Comparison of ENCODE assay signal across 13 cellular contexts in genomic region chr6:2432258-2432657, GRCh38.
DNase-seq lines count a peak whose midpoint lies in the region; ATAC-seq and TF ChIP-seq lines count a peak whose summit lies in the region.
"Had no signal": no experiment of that assay in that cellular context is flagged by ENCODE, and none has a peak within 500 bp of the region (broad histone marks: within the 10 kb centered on the region; RNA-seq: fewer than 3 reads in every experiment).

No MANE protein-coding gene starts in this region.

- H3K36me3 ChIP-seq in MG63: no peaks in the 10 kb centered on the region
- H3K36me3 ChIP-seq: gastrocnemius medialis, thoracic aorta had no signal

- in situ Hi-C loops in Caki2 (cut with HindIII; ENCODE audit: low pct_unique_long_range_greater_than_20kb, low sequenced_read_pairs): loop anchor here (25.0 kb wide), 1 partner anchor 320 kb away; no protein-coding TSS in a partner anchor

- POLR2A ChIA-PET in activated CD4-positive, alpha-beta T cell treated with anti-CD3 and anti-CD28 coated beads for 36 hours (lab: Charles Lee): no interaction called here

- TF ChIP-seq CTCF in epithelial cell of esophagus (IDR thresholded peaks at IDR 0.05; ENCODE audit: insufficient read depth, low read depth, low read length, missing control alignments): no peak
- no peak for TF ChIP-seq CTCF in nephron progenitor cell (IDR thresholded peaks at IDR 0.05)

- H3K9me3 ChIP-seq in MG63: no peaks in the 10 kb centered on the region
- H3K9me3 ChIP-seq: body of pancreas, gastrocnemius medialis, thoracic aorta had no signal

- H3K4me3 Mint-ChIP-seq in nephron progenitor cell: no peak overlapping the region
- H3K4me3 Mint-ChIP-seq in activated CD4-positive, alpha-beta T cell treated with anti-CD3 and anti-CD28 coated beads for 36 hours: no peak overlapping the region

- CTCF ChIA-PET in activated CD4-positive, alpha-beta T cell treated with anti-CD3 and anti-CD28 coated beads for 36 hours (lab: Charles Lee): no interaction called here

- ATAC-seq in GM21367 (IDR thresholded peaks at IDR 0.05; ENCODE audit: unreplicated experiment) (no peak), HG02763 (IDR thresholded peaks at IDR 0.05; ENCODE audit: unreplicated experiment) (no peak)
- ATAC-seq in activated CD4-positive, alpha-beta T cell treated with anti-CD3 and anti-CD28 coated beads for 36 hours: no peak
- ATAC-seq: body of pancreas had no signal

- no peaks in the 10 kb centered on the region for H3K36me3 Mint-ChIP-seq in nephron progenitor cell (ENCODE audit: low read depth)
- no peaks in the 10 kb centered on the region for H3K36me3 Mint-ChIP-seq in activated CD4-positive, alpha-beta T cell treated with anti-CD3 and anti-CD28 coated beads for 36 hours (ENCODE audit: low read depth)

- H3K27me3 Mint-ChIP-seq in nephron progenitor cell (ENCODE audit: low read depth, poor library complexity): no peaks in the 10 kb centered on the region
- no peaks in the 10 kb centered on the region for H3K27me3 Mint-ChIP-seq in activated CD4-positive, alpha-beta T cell treated with anti-CD3 and anti-CD28 coated beads for 36 hours

- no peaks in the 10 kb centered on the region for H3K9me3 Mint-ChIP-seq in nephron progenitor cell
- no peaks in the 10 kb centered on the region for H3K9me3 Mint-ChIP-seq in activated CD4-positive, alpha-beta T cell treated with anti-CD3 and anti-CD28 coated beads for 36 hours (ENCODE audit: low read depth)

- H3K27ac Mint-ChIP-seq in nephron progenitor cell: peak overlapping the region; percentile 13
- H3K27ac Mint-ChIP-seq in activated CD4-positive, alpha-beta T cell treated with anti-CD3 and anti-CD28 coated beads for 36 hours: no peak overlapping the region

- peaks cover 59% of the 10 kb centered on the region for H3K4me1 Mint-ChIP-seq in nephron progenitor cell
- no peaks in the 10 kb centered on the region for H3K4me1 Mint-ChIP-seq in activated CD4-positive, alpha-beta T cell treated with anti-CD3 and anti-CD28 coated beads for 36 hours

- no peaks in the 10 kb centered on the region for H3K27me3 ChIP-seq in MG63
- H3K27me3 ChIP-seq: body of pancreas, gastrocnemius medialis had no signal

- H3K4me3 ChIP-seq in MG63 (no peak overlapping the region), epithelial cell of esophagus (ENCODE audit: low read length) (no peak overlapping the region)
- H3K4me3 ChIP-seq: body of pancreas, gastrocnemius medialis, lung, thoracic aorta had no signal

- DNase-seq in Caki2 (ENCODE audit: low read depth) (peak; percentile 97), MG63 (peak; percentile 59), epithelial cell of esophagus (ENCODE audit: low read depth) (peak; percentile 93), nephron progenitor cell (no peak)
- no peak for DNase-seq in stimulated activated CD8-positive, alpha-beta memory T cell treated with anti-CD3 and anti-CD28 coated beads, Interleukin-4, amount 100 ng/mL, for 48 hours
- DNase-seq in activated CD4-positive, alpha-beta T cell treated with anti-CD3 and anti-CD28 coated beads for 36 hours: no peak
- DNase-seq: body of pancreas, gastrocnemius medialis, NCI-H187 had no signal

- intact Hi-C loops in activated CD4-positive, alpha-beta T cell treated with anti-CD3 and anti-CD28 coated beads for 36 hours (cut with DNase I, micrococcal nuclease): no loop called here

Comparison
In these comparisons a context has a peak if more than half of its experiments do, and no peak if none do; other contexts are left out.
1. DNase-seq: peak in Caki2 (single experiment), MG63 (single experiment) and epithelial cell of esophagus (single experiment); none in nephron progenitor cell (single experiment), stimulated activated CD8-positive, alpha-beta memory T cell treated with anti-CD3 and anti-CD28 coated beads, Interleukin-4, amount 100 ng/mL, for 48 hours (single experiment) and activated CD4-positive, alpha-beta T cell treated with anti-CD3 and anti-CD28 coated beads for 36 hours (single experiment).